1 cellular context compared by ENCODE assay signal in the genomic region with DNA sequence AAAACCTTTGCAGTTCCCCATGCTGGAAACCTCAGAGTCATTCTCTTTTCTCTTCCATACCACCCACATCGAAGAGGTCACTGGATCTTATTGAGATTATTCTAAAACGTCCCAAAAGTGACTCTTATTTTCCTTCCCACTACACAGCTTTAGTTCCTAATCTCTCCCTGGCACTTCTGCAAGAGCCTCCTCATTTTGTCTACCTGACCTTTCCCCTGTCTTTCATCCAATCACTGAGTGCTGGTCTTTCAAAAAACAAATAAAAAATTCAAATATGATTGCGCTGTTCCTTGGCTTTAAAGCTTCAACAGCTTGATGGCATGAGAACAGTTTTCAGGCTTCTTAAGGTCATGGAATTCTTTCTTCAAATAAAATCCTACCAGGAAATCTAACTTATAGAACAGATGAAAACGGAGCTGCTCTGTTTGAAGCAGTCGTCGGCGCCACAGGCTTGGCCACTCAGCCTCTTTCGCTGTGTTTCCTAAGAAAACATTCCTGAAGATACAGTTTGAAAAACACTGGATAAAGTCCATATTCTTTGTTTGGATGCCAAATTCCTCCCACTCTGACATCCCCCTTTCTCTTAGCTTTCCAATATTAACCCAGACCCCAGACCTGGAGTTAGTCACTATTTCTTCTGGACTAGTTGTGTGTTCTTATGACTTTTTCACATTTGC.
TF ChIP-seq lines count a peak whose summit lies in the region.

No MANE protein-coding gene starts in this region.

TF ChIP-seq in HepG2, 621 proteins besides CTCF, POLR2A, EP300 and RAD21 (continued from another document and continues in another):
- TF ChIP-seq FOXP4 (CRISPR knock-in tag; IDR thresholded peaks at IDR 0.05) (peak; percentile 54), NCOA2 (CRISPR knock-in tag; IDR thresholded peaks at IDR 0.05) (0 out of 2 replicates have a peak, but pooled peaks have one; percentile 12), ATF7-NPFF (CRISPR knock-in tag; IDR thresholded peaks at IDR 0.05; ENCODE audit: low read depth) (no peak), NR2F6 (IDR thresholded peaks at IDR 0.05) (no peak), NR2F6 (CRISPR knock-in tag; IDR thresholded peaks at IDR 0.05) (no peak), TP53 (CRISPR knock-in tag; conservative IDR thresholded peaks at IDR 0.05) (no peak), SRSF9 (IDR thresholded peaks at IDR 0.05; ENCODE audit: borderline replicate concordance, insufficient read depth, low read depth, low read length, poor library complexity, severe bottlenecking) (no peak), ZMAT3 (CRISPR knock-in tag; conservative IDR thresholded peaks at IDR 0.05) (no peak), SIN3A (IDR thresholded peaks at IDR 0.05; ENCODE audit: borderline replicate concordance, low read depth, low read length) (no peak), KMT2A (CRISPR knock-in tag; IDR thresholded peaks at IDR 0.05) (no peak), HNF4A (CRISPR knock-in tag; IDR thresholded peaks at IDR 0.05) (peak; percentile 42), TCF7L2 (IDR thresholded peaks at IDR 0.05; ENCODE audit: low read depth, low read length) (no peak), KLF12 (CRISPR knock-in tag; IDR thresholded peaks at IDR 0.05; ENCODE audit: borderline replicate concordance) (no peak), ARHGAP35 (CRISPR knock-in tag; IDR thresholded peaks at IDR 0.05; ENCODE audit: borderline replicate concordance) (no peak), RERE (CRISPR knock-in tag; IDR thresholded peaks at IDR 0.05; ENCODE audit: low read depth) (no peak), MLX (CRISPR knock-in tag; IDR thresholded peaks at IDR 0.05) (no peak), PAXIP1 (CRISPR knock-in tag; conservative IDR thresholded peaks at IDR 0.05) (peak; percentile 58), AFF4 (CRISPR knock-in tag; IDR thresholded peaks at IDR 0.05) (no peak), PTBP1 (IDR thresholded peaks at IDR 0.05; ENCODE audit: low read depth, low read length, poor library complexity, severe bottlenecking) (no peak), HOMEZ (CRISPR knock-in tag; IDR thresholded peaks at IDR 0.05; ENCODE audit: low read depth) (no peak), SATB2 (CRISPR knock-in tag; IDR thresholded peaks at IDR 0.05) (no peak), MYNN (CRISPR knock-in tag; IDR thresholded peaks at IDR 0.05; ENCODE audit: low read depth) (no peak), TBX2 (CRISPR knock-in tag; IDR thresholded peaks at IDR 0.05; ENCODE audit: borderline replicate concordance) (no peak)
- TF ChIP-seq, protein P1, sequence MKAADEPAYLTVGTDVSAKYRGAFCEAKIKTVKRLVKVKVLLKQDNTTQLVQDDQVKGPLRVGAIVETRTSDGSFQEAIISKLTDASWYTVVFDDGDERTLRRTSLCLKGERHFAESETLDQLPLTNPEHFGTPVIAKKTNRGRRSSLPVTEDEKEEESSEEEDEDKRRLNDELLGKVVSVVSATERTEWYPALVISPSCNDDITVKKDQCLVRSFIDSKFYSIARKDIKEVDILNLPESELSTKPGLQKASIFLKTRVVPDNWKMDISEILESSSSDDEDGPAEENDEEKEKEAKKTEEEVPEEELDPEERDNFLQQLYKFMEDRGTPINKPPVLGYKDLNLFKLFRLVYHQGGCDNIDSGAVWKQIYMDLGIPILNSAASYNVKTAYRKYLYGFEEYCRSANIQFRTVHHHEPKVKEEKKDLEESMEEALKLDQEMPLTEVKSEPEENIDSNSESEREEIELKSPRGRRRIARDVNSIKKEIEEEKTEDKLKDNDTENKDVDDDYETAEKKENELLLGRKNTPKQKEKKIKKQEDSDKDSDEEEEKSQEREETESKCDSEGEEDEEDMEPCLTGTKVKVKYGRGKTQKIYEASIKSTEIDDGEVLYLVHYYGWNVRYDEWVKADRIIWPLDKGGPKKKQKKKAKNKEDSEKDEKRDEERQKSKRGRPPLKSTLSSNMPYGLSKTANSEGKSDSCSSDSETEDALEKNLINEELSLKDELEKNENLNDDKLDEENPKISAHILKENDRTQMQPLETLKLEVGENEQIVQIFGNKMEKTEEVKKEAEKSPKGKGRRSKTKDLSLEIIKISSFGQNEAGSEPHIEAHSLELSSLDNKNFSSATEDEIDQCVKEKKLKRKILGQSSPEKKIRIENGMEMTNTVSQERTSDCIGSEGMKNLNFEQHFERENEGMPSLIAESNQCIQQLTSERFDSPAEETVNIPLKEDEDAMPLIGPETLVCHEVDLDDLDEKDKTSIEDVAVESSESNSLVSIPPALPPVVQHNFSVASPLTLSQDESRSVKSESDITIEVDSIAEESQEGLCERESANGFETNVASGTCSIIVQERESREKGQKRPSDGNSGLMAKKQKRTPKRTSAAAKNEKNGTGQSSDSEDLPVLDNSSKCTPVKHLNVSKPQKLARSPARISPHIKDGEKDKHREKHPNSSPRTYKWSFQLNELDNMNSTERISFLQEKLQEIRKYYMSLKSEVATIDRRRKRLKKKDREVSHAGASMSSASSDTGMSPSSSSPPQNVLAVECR (CRISPR knock-in tag; IDR thresholded peaks at IDR 0.05; ENCODE audit: borderline replicate concordance) = no peak
- TF ChIP-seq, protein P2, sequence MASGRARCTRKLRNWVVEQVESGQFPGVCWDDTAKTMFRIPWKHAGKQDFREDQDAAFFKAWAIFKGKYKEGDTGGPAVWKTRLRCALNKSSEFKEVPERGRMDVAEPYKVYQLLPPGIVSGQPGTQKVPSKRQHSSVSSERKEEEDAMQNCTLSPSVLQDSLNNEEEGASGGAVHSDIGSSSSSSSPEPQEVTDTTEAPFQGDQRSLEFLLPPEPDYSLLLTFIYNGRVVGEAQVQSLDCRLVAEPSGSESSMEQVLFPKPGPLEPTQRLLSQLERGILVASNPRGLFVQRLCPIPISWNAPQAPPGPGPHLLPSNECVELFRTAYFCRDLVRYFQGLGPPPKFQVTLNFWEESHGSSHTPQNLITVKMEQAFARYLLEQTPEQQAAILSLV (CRISPR knock-in tag; IDR thresholded peaks at IDR 0.05; ENCODE audit: borderline replicate concordance) = no peak
